Comparison of ENCODE assay signal across 8 cellular contexts in the genomic region with DNA sequence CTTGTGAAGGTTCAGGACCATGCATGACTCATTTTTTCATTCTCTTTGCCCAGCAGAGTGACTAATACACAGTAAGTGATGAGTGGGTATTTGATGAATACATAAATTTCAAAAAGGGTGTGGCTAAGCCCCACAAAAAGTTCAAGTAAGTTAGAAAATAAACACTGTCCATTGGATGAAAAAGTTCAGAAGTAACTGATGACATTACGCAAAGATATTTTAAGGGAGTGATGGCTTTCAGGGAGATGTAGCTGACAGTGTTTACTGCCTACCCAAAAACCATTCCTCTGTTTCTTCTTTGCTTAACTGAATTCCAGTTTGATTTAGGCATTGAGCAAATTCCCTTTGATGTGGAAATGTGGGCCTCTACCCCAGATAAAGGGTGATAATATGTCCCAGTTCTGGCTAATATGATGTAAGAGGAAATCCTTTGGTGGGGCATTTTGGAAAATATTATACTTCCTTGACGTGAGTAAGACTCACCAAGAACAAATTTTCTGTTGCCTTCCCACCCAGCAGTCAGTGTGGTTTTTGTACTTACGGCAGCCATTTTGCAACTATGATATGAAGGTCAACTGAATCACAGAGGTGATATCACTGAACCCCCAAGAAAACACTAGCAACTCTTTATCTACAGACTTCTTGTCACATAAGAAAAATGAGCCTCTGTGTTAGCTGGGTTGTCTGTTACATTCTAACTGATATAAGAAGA. TPM values are rescaled to one million over a fixed set of nuclear protein-coding genes. Genes with fewer than 3 reads are reported as not detected.
A peak's percentile ranks its signal among the peaks of the same experiment; 100 is the strongest.
DNase-seq lines count a peak whose midpoint lies in the region; ATAC-seq and TF ChIP-seq lines count a peak whose summit lies in the region.

No MANE protein-coding gene starts in this region.

- TF ChIP-seq CTCF in fibroblast of mammary gland (conservative IDR thresholded peaks at IDR 0.05; ENCODE audit: control insufficient read depth, insufficient read depth, low read depth, low read length), result no peak

- H3K4me3 ChIP-seq in fibroblast of mammary gland (ENCODE audit: control insufficient read depth, low read depth, low read length), result no peak overlapping the region

- intact Hi-C loops in left cardiac atrium (cut with DNase I), result no loop called here
- intact Hi-C loops in cardiac septum (cut with DNase I), result no loop called here

- peak; percentile 29 to 88 for ATAC-seq in left cardiac atrium

- DNase-seq in left cardiac atrium, result no peak
- DNase-seq in cardiac septum (ENCODE audit: low spot score), result no peak
- DNase-seq in activated CD4-positive, alpha-beta T cell treated with anti-CD3 and anti-CD28 coated beads, Interleukin-2, amount 50 U/mL, for 4 hours, result peak; percentile 27 to 45
- DNase-seq in fibroblast of mammary gland (ENCODE audit: low read depth), result peak; percentile 92
- DNase-seq in stromal cell of bone marrow (ENCODE audit: low read depth), result peak; percentile 69
- no peak for DNase-seq in C1 segment of cervical spinal cord (lab: John Stamatoyannopoulos, UW)
- no peak for DNase-seq in NCI-H2107 (lab: John Stamatoyannopoulos, UW)
- no peak for DNase-seq in COR-L47 (lab: John Stamatoyannopoulos, UW)

RNA-seq across cellular contexts. Expression of gene EBLN1, which starts 29.0 kb away (rescaled TPM):
- total RNA-seq in left cardiac atrium (not detected), cardiac septum (not detected)

Comparison
In these comparisons a context has a peak if more than half of its experiments do, and no peak if none do; other contexts are left out.
1. DNase-seq: peak in activated CD4-positive, alpha-beta T cell treated with anti-CD3 and anti-CD28 coated beads, Interleukin-2, amount 50 U/mL, for 4 hours (2 of 2), fibroblast of mammary gland (single experiment) and stromal cell of bone marrow (single experiment); none in left cardiac atrium (single experiment), cardiac septum (single experiment), C1 segment of cervical spinal cord (0 of 14), NCI-H2107 (single experiment) and COR-L47 (single experiment).